11 cellular contexts compared by ENCODE assay signal in genomic region chr10:31317171-31317570, GRCh38. TPM values are rescaled to one million over a fixed set of nuclear protein-coding genes. Genes with fewer than 3 reads are reported as not detected.
A peak's percentile ranks its signal among the peaks of the same experiment; 100 is the strongest.
DNase-seq lines count a peak whose midpoint lies in the region; ATAC-seq and TF ChIP-seq lines count a peak whose summit lies in the region.
"Had no signal": no experiment of that assay in that cellular context is flagged by ENCODE, and none has a peak within 500 bp of the region (broad histone marks: within the 10 kb centered on the region; RNA-seq: fewer than 3 reads in every experiment).

No MANE protein-coding gene starts in this region.

- no peaks in the 10 kb centered on the region for H3K27me3 ChIP-seq in adipocyte (replicated peaks; ENCODE audit: control insufficient read depth, insufficient read depth, low read length)
- H3K27me3 ChIP-seq: tibial artery had no signal

- H3K36me3 Mint-ChIP-seq in T-helper 1 cell treated with Interleukin-12 subunit alpha and Interleukin-12 subunit beta and Interleukin-4 antibody, amounts not matched to agents 30 μg/mL and 1 μg/mL, for 36 hours (ENCODE audit: low read depth): peaks cover 7% of the 10 kb centered on the region
- H3K36me3 Mint-ChIP-seq in osteocyte (ENCODE audit: unreplicated experiment): no peaks in the 10 kb centered on the region

- H3K27ac ChIP-seq in KOPT-K1 (ENCODE audit: low read depth, low read length, poor library complexity, severe bottlenecking): peak overlapping the region; percentile 22

- TF ChIP-seq CTCF in osteocyte (IDR thresholded peaks at IDR 0.05): no peak

- H3K27ac Mint-ChIP-seq in T-helper 1 cell treated with Interleukin-12 subunit alpha and Interleukin-12 subunit beta and Interleukin-4 antibody, amounts not matched to agents 30 μg/mL and 1 μg/mL, for 36 hours: no peak overlapping the region
- H3K27ac Mint-ChIP-seq in osteocyte (ENCODE audit: unreplicated experiment): no peak overlapping the region

- H3K4me3 ChIP-seq in adipocyte (ENCODE audit: low read length): no peak overlapping the region

- H3K36me3 ChIP-seq in KOPT-K1 (ENCODE audit: insufficient read depth, low read length) (no peaks in the 10 kb centered on the region), adipocyte (ENCODE audit: control insufficient read depth, insufficient read depth, low read length, severe bottlenecking) (no peaks in the 10 kb centered on the region)
- H3K36me3 ChIP-seq: tibial artery had no signal

- peak overlapping the region; percentile 27 for H3K4me3 Mint-ChIP-seq in T-helper 1 cell treated with Interleukin-12 subunit alpha and Interleukin-12 subunit beta and Interleukin-4 antibody, amounts not matched to agents 30 μg/mL and 1 μg/mL, for 36 hours
- peak overlapping the region; percentile 39 for H3K4me3 Mint-ChIP-seq in osteocyte (ENCODE audit: unreplicated experiment)

- no peak for DNase-seq in T-helper 1 cell
- DNase-seq in adipocyte (ENCODE audit: low read depth): no peak
- no peak for DNase-seq in osteocyte (ENCODE audit: extremely low spot score, unreplicated experiment)
- no peak for DNase-seq in DMS53 (lab: John Stamatoyannopoulos, UW)
- DNase-seq: 8988T; activated CD8-positive, alpha-beta memory T cell treated with anti-CD3 and anti-CD28 coated beads, Interleukin-2, amount 50 U/mL, for 4 hours; tibial artery had no signal

- no peaks in the 10 kb centered on the region for H3K9me3 ChIP-seq in KOPT-K1 (ENCODE audit: insufficient read depth, low read length, poor library complexity, severe bottlenecking)
- H3K9me3 ChIP-seq in adipocyte (ENCODE audit: control insufficient read depth, low read length): no peaks in the 10 kb centered on the region
- H3K9me3 ChIP-seq: tibial artery had no signal

- ATAC-seq in HG02610 (IDR thresholded peaks at IDR 0.05; ENCODE audit: unreplicated experiment) (no peak), GM19455 (IDR thresholded peaks at IDR 0.05; ENCODE audit: unreplicated experiment) (no peak)

- H3K9me3 Mint-ChIP-seq in T-helper 1 cell treated with Interleukin-12 subunit alpha and Interleukin-12 subunit beta and Interleukin-4 antibody, amounts not matched to agents 30 μg/mL and 1 μg/mL, for 36 hours: no peaks in the 10 kb centered on the region
- no peaks in the 10 kb centered on the region for H3K9me3 Mint-ChIP-seq in osteocyte (ENCODE audit: unreplicated experiment)

- H3K27me3 Mint-ChIP-seq in T-helper 1 cell treated with Interleukin-12 subunit alpha and Interleukin-12 subunit beta and Interleukin-4 antibody, amounts not matched to agents 30 μg/mL and 1 μg/mL, for 36 hours (ENCODE audit: low read depth): no peaks in the 10 kb centered on the region
- no peaks in the 10 kb centered on the region for H3K27me3 Mint-ChIP-seq in osteocyte (ENCODE audit: unreplicated experiment)

- peaks cover 31% of the 10 kb centered on the region for H3K4me1 Mint-ChIP-seq in T-helper 1 cell treated with Interleukin-12 subunit alpha and Interleukin-12 subunit beta and Interleukin-4 antibody, amounts not matched to agents 30 μg/mL and 1 μg/mL, for 36 hours (ENCODE audit: low read depth)
- peaks cover 24% of the 10 kb centered on the region for H3K4me1 Mint-ChIP-seq in osteocyte (ENCODE audit: unreplicated experiment)

- peaks cover 39% of the 10 kb centered on the region for H3K4me1 ChIP-seq in adipocyte (ENCODE audit: control insufficient read depth, insufficient read depth, low read length)

- peak overlapping the region; percentile 32 for H3K9ac ChIP-seq in adipocyte (ENCODE audit: low read length)

RNA-seq across cellular contexts. Expression of gene ZEB1, which starts 1.8 kb away (rescaled TPM):
- 51.1 and 54.4 TPM in 2 replicates for total RNA-seq in osteocyte
